12 cellular contexts compared by ENCODE assay signal in genomic region chr14:52906141-52906601, GRCh38. TPM values are rescaled to one million over a fixed set of nuclear protein-coding genes. Genes with fewer than 3 reads are reported as not detected.
A peak's percentile ranks its signal among the peaks of the same experiment; 100 is the strongest.
DNase-seq lines count a peak whose midpoint lies in the region; ATAC-seq and TF ChIP-seq lines count a peak whose summit lies in the region.
"Had no signal": no experiment of that assay in that cellular context is flagged by ENCODE, and none has a peak within 500 bp of the region (broad histone marks: within the 10 kb centered on the region; RNA-seq: fewer than 3 reads in every experiment).

No MANE protein-coding gene starts in this region.

- WGBS in SK-N-SH (ENCODE audit: low lambda C conversion rate): 18% methylated on average over 3 of the region's 3 CpGs
- WGBS in trophoblast cell (ENCODE audit: extremely low coverage, insufficient coverage, insufficient read length): no CpG with 5 or more reads among the region's 3 CpGs

- H4K8ac ChIP-seq in trophoblast cell (ENCODE audit: low read depth, low read length): no peak overlapping the region

- H3K18ac ChIP-seq in trophoblast cell (ENCODE audit: low read length): peak overlapping the region; percentile 46

- H3K9me2 ChIP-seq in SK-N-SH: no peaks in the 10 kb centered on the region

- H3K14ac ChIP-seq in trophoblast cell (ENCODE audit: low read length): no peak overlapping the region

- peaks cover 75% of the 10 kb centered on the region for H3F3A ChIP-seq in SK-N-SH (replicated peaks; ENCODE audit: insufficient read depth)

- peak in 1 of 2 experiments; percentile 77; a peak in 1 of 4 replicates for TF ChIP-seq EP300 in SK-N-SH (IDR thresholded peaks at IDR 0.05; ENCODE audit: borderline replicate concordance in 1 of 2, low read depth in 1 of 2, low read length in 1 of 2)

- H3K79me2 ChIP-seq in SK-N-SH (ENCODE audit: insufficient read depth) (peaks cover 99% of the 10 kb centered on the region), trophoblast cell (ENCODE audit: control insufficient read depth, insufficient read depth, low read length, poor library complexity) (peaks cover 2% of the 10 kb centered on the region)

- CTCF ChIA-PET in SK-N-SH (lab: Yijun Ruan, JAX): interaction anchor here (1.0 kb wide), 1 partner anchor 14 kb away, joined by 3 read pairs; no protein-coding TSS in a partner anchor

- H3K27ac ChIP-seq in SK-N-SH (ENCODE audit: low read depth in 2 of 2, low read length in 1 of 2): peak overlapping the region in 1 of 2 experiments; percentile 94; a peak in 2 of 4 replicates
- H3K27ac ChIP-seq in trophoblast cell (ENCODE audit: low read depth, low read length): peak overlapping the region; percentile 20

- H2BK12ac ChIP-seq in trophoblast cell (ENCODE audit: low read length): no peak overlapping the region

- H3K27me3 ChIP-seq in SK-N-SH (ENCODE audit: insufficient read depth) (no peaks in the 10 kb centered on the region), trophoblast cell (ENCODE audit: insufficient read depth, low read length) (no peaks in the 10 kb centered on the region)

- TF ChIP-seq RAD21 in SK-N-SH (IDR thresholded peaks at IDR 0.05; ENCODE audit: low read length): no peak

- H2AFZ ChIP-seq in SK-N-SH (ENCODE audit: low read depth): no peak overlapping the region
- H2AFZ ChIP-seq in trophoblast cell (ENCODE audit: insufficient read depth, low read length, poor library complexity): no peak overlapping the region

- H3K36me3 ChIP-seq in SK-N-SH (replicated peaks in 1 of 2; ENCODE audit: control insufficient read depth in 1 of 2, insufficient read depth in 2 of 2, low read length in 1 of 2): peaks cover 0 to 40% of the 10 kb centered on the region in 2 experiments
- peaks cover 5 to 6% of the 10 kb centered on the region in 2 experiments for H3K36me3 ChIP-seq in trophoblast cell (ENCODE audit: control insufficient read depth in 1 of 2, insufficient read depth in 2 of 2, low read length in 2 of 2)

- no peak overlapping the region for H2AK5ac ChIP-seq in trophoblast cell (ENCODE audit: low read length)

- ATAC-seq in HG02642 (IDR thresholded peaks at IDR 0.05; ENCODE audit: poor library complexity, unreplicated experiment) (no peak), HG02678 (IDR thresholded peaks at IDR 0.05; ENCODE audit: unreplicated experiment) (no peak)
- ATAC-seq: stimulated activated naive CD8-positive, alpha-beta T cell treated with anti-CD3 and anti-CD28 coated beads, Interleukin-15, Interleukin-2, amounts not matched to agents 100 U/mL and 50 U/mL, for 24 hours had no signal

- H4K20me1 ChIP-seq in SK-N-SH (ENCODE audit: insufficient read depth): peaks cover 21% of the 10 kb centered on the region

- H2BK5ac ChIP-seq in trophoblast cell (ENCODE audit: low read depth, low read length, poor library complexity): no peak overlapping the region

- peak overlapping the region; percentile 47; the same call in 1 of the 2 replicates for H3K9ac ChIP-seq in SK-N-SH
- H3K9ac ChIP-seq in trophoblast cell (ENCODE audit: low read length): no peak overlapping the region

- peak; percentile 35 for DNase-seq in COLO829 (ENCODE audit: low spot score)
- DNase-seq in SK-N-SH: no peak
- DNase-seq in fibroblast of mammary gland (ENCODE audit: low read depth): peak; percentile 95
- DNase-seq in trophoblast cell: peak in 1 of 2 donors; percentile 72
- DNase-seq in hypothalamus (lab: John Stamatoyannopoulos, UW): no peak
- DNase-seq in NCI-H345 treated with DMSO at 0.1 percent for 48 hours (lab: John Stamatoyannopoulos, UW; ENCODE audit: unreplicated experiment): no peak
- DNase-seq: activated CD4-positive, alpha-beta T cell treated with anti-CD3 and anti-CD28 coated beads, Interleukin-2, amount 50 U/mL, for 1 hour; immature natural killer cell; stimulated activated naive CD8-positive, alpha-beta T cell treated with anti-CD3 and anti-CD28 coated beads, Interleukin-15, Interleukin-2, amounts not matched to agents 100 U/mL and 50 U/mL, for 24 hours had no signal

- TF ChIP-seq CTCF in SK-N-SH (IDR thresholded peaks at IDR 0.05): no peak
- no peak for TF ChIP-seq CTCF in fibroblast of mammary gland (conservative IDR thresholded peaks at IDR 0.05; ENCODE audit: control insufficient read depth, insufficient read depth, low read depth, low read length)

- POLR2A ChIA-PET in SK-N-SH (lab: Yijun Ruan, JAX): no interaction called here

- no peak overlapping the region for H4K91ac ChIP-seq in trophoblast cell (ENCODE audit: low read depth, low read length)

- H3K4me1 ChIP-seq in SK-N-SH (ENCODE audit: control insufficient read depth in 1 of 2, insufficient read depth in 2 of 2, low read depth in 1 of 2, low read length in 1 of 2) (peaks cover 3 to 31% of the 10 kb centered on the region in 2 experiments; a peak in 3 of 4 replicates), trophoblast cell (ENCODE audit: control insufficient read depth in 1 of 2, insufficient read depth in 2 of 2, low read length in 2 of 2) (peaks cover 6 to 7% of the 10 kb centered on the region in 2 experiments)

- no peaks in the 10 kb centered on the region for H3K9me3 ChIP-seq in SK-N-SH
- no peaks in the 10 kb centered on the region for H3K9me3 ChIP-seq in trophoblast cell (ENCODE audit: insufficient read depth, low read depth, low read length)

- H2BK120ac ChIP-seq in trophoblast cell (ENCODE audit: insufficient read depth, low read length, poor library complexity): no peak overlapping the region

- no peak overlapping the region for H3K23ac ChIP-seq in trophoblast cell (ENCODE audit: low read length)

- peak overlapping the region; percentile 86 for H3K4me2 ChIP-seq in SK-N-SH
- H3K4me2 ChIP-seq in trophoblast cell (ENCODE audit: low read length): no peak overlapping the region

- H3K79me1 ChIP-seq in trophoblast cell (ENCODE audit: low read length): peaks cover 2% of the 10 kb centered on the region

- H4K12ac ChIP-seq in trophoblast cell (ENCODE audit: low read depth, low read length): no peak overlapping the region

- H3K4me3 ChIP-seq in SK-N-SH (ENCODE audit: low read depth in 2 of 2, low read length in 1 of 2) (peak overlapping the region in 1 of 2 experiments; percentile 48; a peak in 1 of 4 replicates), fibroblast of mammary gland (ENCODE audit: control insufficient read depth, low read depth, low read length) (no peak overlapping the region), trophoblast cell (ENCODE audit: low read depth, low read length) (no peak overlapping the region)
- H3K4me3 ChIP-seq: skin epidermis had no signal

- H3K4ac ChIP-seq in trophoblast cell (ENCODE audit: low read depth, low read length): peak overlapping the region; percentile 64

TF ChIP-seq in SK-N-SH, 30 proteins besides CTCF, POLR2A, EP300 and RAD21 (continues in another document):
- peak; percentile 51; the same call in 1 of the 2 replicates for TF ChIP-seq NFIC (IDR thresholded peaks at IDR 0.05; ENCODE audit: borderline replicate concordance)
- no peak for TF ChIP-seq IRF3 (IDR thresholded peaks at IDR 0.05; ENCODE audit: low read depth, low read length)
- no peak for TF ChIP-seq USF1 (IDR thresholded peaks at IDR 0.05; ENCODE audit: borderline replicate concordance, low read depth)
- TF ChIP-seq CHD2 (IDR thresholded peaks at IDR 0.05; ENCODE audit: low read length, partially characterized antibody): no peak
- TF ChIP-seq TAF1 (IDR thresholded peaks at IDR 0.05; ENCODE audit: borderline replicate concordance, low read depth, low read length): no peak
- TF ChIP-seq RCOR1 (IDR thresholded peaks at IDR 0.05; ENCODE audit: low read length): no peak
- TF ChIP-seq NRF1 (IDR thresholded peaks at IDR 0.05; ENCODE audit: low read depth, low read length): no peak
- TF ChIP-seq POLR2AphosphoS5 (IDR thresholded peaks at IDR 0.05; ENCODE audit: low read depth, low read length): peak; percentile 67; the same call in 1 of the 2 replicates
- peak; percentile 44 for TF ChIP-seq PBX3 (IDR thresholded peaks at IDR 0.05)
- no peak for TF ChIP-seq GABPA (IDR thresholded peaks at IDR 0.05; ENCODE audit: low read depth)
- no peak for TF ChIP-seq ELF1 (IDR thresholded peaks at IDR 0.05)

RNA-seq across cellular contexts. Expression of gene FERMT2, which starts 44.7 kb away (rescaled TPM):
- 40.1 and 54.5 TPM in 2 replicates for polyA plus RNA-seq in SK-N-SH (2012; rRNA removed)
- polyA plus RNA-seq in SK-N-SH (2012; cell fraction: cytosol; rRNA removed): 55.0 and 64.1 TPM in 2 replicates
- polyA plus RNA-seq in SK-N-SH (2012; cell fraction: nucleus; rRNA removed): 45.4 and 71.7 TPM in 2 replicates
- polyA plus RNA-seq in trophoblast cell (2013): 83.9 and 88.7 TPM in 2 replicates
- polyA plus RNA-seq: immature natural killer cell had no signal

Comparison
In these comparisons a context has a peak if more than half of its experiments do, and no peak if none do; other contexts are left out.
1. DNase-seq: peak in COLO829 (single experiment) and fibroblast of mammary gland (single experiment); none in SK-N-SH (single experiment), hypothalamus (0 of 51) and NCI-H345 treated with DMSO at 0.1 percent for 48 hours (single experiment).